ENCODE assay signal across 17 cellular contexts in genomic region chr17:4657678-4658077, GRCh38. TPM values are rescaled to one million over a fixed set of nuclear protein-coding genes. Genes with fewer than 3 reads are reported as not detected.
"Had no signal": no experiment of that assay in that cellular context is flagged by ENCODE, and none has a peak within 500 bp of the region (broad histone marks: within the 10 kb centered on the region; RNA-seq: fewer than 3 reads in every experiment).

No MANE protein-coding gene starts in this region.

- H2AFZ ChIP-seq: neural progenitor cell, parathyroid adenoma had no signal

- H3K27ac Mint-ChIP-seq: activated B cell treated with CpG ODN at 0.5 μM for 24 hours, endodermal cell, neural progenitor cell had no signal

- H3K4me3 ChIP-seq: neural progenitor cell had no signal

- FAIRE-seq: urothelium cell line had no signal

- DNase-seq: activated B cell treated with CpG ODN at 0.5 μM for 24 hours, cerebellar nuclear complex, endodermal cell, foreskin keratinocyte, heart left ventricle, retina, SHP77 treated with DMSO at 0.1 percent for 48 hours, T1000 had no signal

- H3K27ac ChIP-seq: foreskin keratinocyte, heart left ventricle, neural progenitor cell, parathyroid adenoma had no signal

- H3K27me3 ChIP-seq: neural progenitor cell had no signal

- ATAC-seq: esophagus mucosa, heart left ventricle had no signal

- H3K4me1 ChIP-seq: foreskin keratinocyte, neural progenitor cell, parathyroid adenoma had no signal

- H3K36me3 Mint-ChIP-seq: neural progenitor cell had no signal

- H3K36me3 ChIP-seq: heart left ventricle, neural progenitor cell had no signal

- H3K4me2 ChIP-seq: neural progenitor cell had no signal

- H3K4me3 Mint-ChIP-seq: activated B cell treated with CpG ODN at 0.5 μM for 24 hours; activated naive CD4-positive, alpha-beta T cell treated with anti-CD3 and anti-CD28 coated beads for 36 hours; endodermal cell; neural progenitor cell had no signal

- H3K79me2 ChIP-seq: parathyroid adenoma had no signal

- H3K9me3 Mint-ChIP-seq: activated B cell treated with CpG ODN at 0.5 μM for 24 hours; activated naive CD4-positive, alpha-beta T cell treated with anti-CD3 and anti-CD28 coated beads for 36 hours; neural progenitor cell had no signal

- H3K9me3 ChIP-seq: heart left ventricle had no signal

- H3K9ac ChIP-seq: neural progenitor cell, parathyroid adenoma had no signal

- H3K4me1 Mint-ChIP-seq: endodermal cell had no signal

RNA-seq across cellular contexts. Expression of gene ALOX15, which starts 16.2 kb away (rescaled TPM):
- total RNA-seq: activated B cell treated with CpG ODN at 0.5 μM for 24 hours; activated naive CD4-positive, alpha-beta T cell treated with anti-CD3 and anti-CD28 coated beads for 36 hours; dermis microvascular lymphatic vessel endothelial cell; endodermal cell; foreskin keratinocyte; kidney epithelial cell; mesenteric fat pad; myocyte had no signal
- polyA plus RNA-seq: foreskin keratinocyte, heart left ventricle had no signal
